22 cellular contexts compared by ENCODE assay signal in genomic region chr9:126752376-126752775, GRCh38. TPM values are rescaled to one million over a fixed set of nuclear protein-coding genes. Genes with fewer than 3 reads are reported as not detected.
DNase-seq lines count a peak whose midpoint lies in the region; ATAC-seq and TF ChIP-seq lines count a peak whose summit lies in the region.
"Had no signal": no experiment of that assay in that cellular context is flagged by ENCODE, and none has a peak within 500 bp of the region (broad histone marks: within the 10 kb centered on the region; RNA-seq: fewer than 3 reads in every experiment).

No MANE protein-coding gene starts in this region.

- H3K36me3 ChIP-seq in colonic mucosa (no peaks in the 10 kb centered on the region), prostate gland (no peaks in the 10 kb centered on the region), heart left ventricle (no peaks in the 10 kb centered on the region)
- H3K36me3 ChIP-seq: BE2C had no signal

- no peak overlapping the region for H3K27ac ChIP-seq in colonic mucosa
- H3K27ac ChIP-seq in prostate gland, result no peak overlapping the region
- no peak overlapping the region for H3K27ac ChIP-seq in heart left ventricle
- H3K27ac ChIP-seq: PC-9, SK-N-MC had no signal

- H3K9me3 ChIP-seq in colonic mucosa (no peaks in the 10 kb centered on the region), prostate gland (no peaks in the 10 kb centered on the region), heart left ventricle (no peaks in the 10 kb centered on the region)
- H3K9me3 ChIP-seq: BE2C had no signal

- TF ChIP-seq POLR2A in prostate gland (IDR thresholded peaks at IDR 0.05) (no peak), heart left ventricle (IDR thresholded peaks at IDR 0.05) (no peak)

- H3K4me1 ChIP-seq in colonic mucosa, result no peaks in the 10 kb centered on the region
- peaks cover 2% of the 10 kb centered on the region for H3K4me1 ChIP-seq in prostate gland (replicated peaks)
- H3K4me1 ChIP-seq in heart left ventricle, result no peaks in the 10 kb centered on the region
- H3K4me1 ChIP-seq: BE2C had no signal

- WGBS in prostate gland, result 37% methylated on average over 4 of the region's 4 CpGs
- 56 to 82% (median 71%) methylated on average over 4 of the region's 4 CpGs for WGBS in heart left ventricle, 4 donors

- in situ Hi-C loops in G401 (cut with HindIII; ENCODE audit: low sequenced_read_pairs), result no loop called here

- no peak for TF ChIP-seq EP300 in Ishikawa (IDR thresholded peaks at IDR 0.05; ENCODE audit: borderline replicate concordance)

- intact Hi-C loops in colonic mucosa (cut with DNase I), result no loop called here
- intact Hi-C loops in prostate gland (cut with DNase I), result no loop called here
- intact Hi-C loops in heart left ventricle (cut with DNase I), result no loop called here

- peaks cover 36% of the 10 kb centered on the region for H3K27me3 ChIP-seq in colonic mucosa
- peaks cover 2% of the 10 kb centered on the region for H3K27me3 ChIP-seq in prostate gland (replicated peaks; ENCODE audit: insufficient read depth)
- peaks cover 0 to 43% (median 7%) of the 10 kb centered on the region in 9 donors for H3K27me3 ChIP-seq in heart left ventricle
- H3K27me3 ChIP-seq: BE2C had no signal

- TF ChIP-seq CTCF in colonic mucosa (IDR thresholded peaks at IDR 0.05) (no peak), prostate gland (IDR thresholded peaks at IDR 0.05) (no peak), heart left ventricle (IDR thresholded peaks at IDR 0.05) (no peak)

- ATAC-seq in GM19452 (IDR thresholded peaks at IDR 0.05; ENCODE audit: unreplicated experiment), result no peak
- ATAC-seq in heart left ventricle, result no peak
- ATAC-seq: Right ventricle myocardium inferior had no signal

- no peak for TF ChIP-seq RAD21 in Ishikawa (IDR thresholded peaks at IDR 0.05; ENCODE audit: low read depth)

- peak; percentile 21 for DNase-seq in colonic mucosa
- peak; percentile 45 for DNase-seq in iPS-NIHi11 (ENCODE audit: low spot score)
- DNase-seq in prostate gland (ENCODE audit: low spot score), result peak; percentile 12
- DNase-seq in COLO668 (lab: John Stamatoyannopoulos, UW; ENCODE audit: unreplicated experiment), result no peak
- DNase-seq in G401 (ENCODE audit: low spot score), result no peak
- no peak for DNase-seq in heart left ventricle
- DNase-seq: BE2C; CD4-positive, alpha-beta memory T cell; DMS79 treated with DMSO at 0.1 percent for 48 hours; GDM1; H9; IMR-90; MV-4-11; NCI-H1436 treated with DMSO at 0.1 percent for 48 hours; NCI-H2227 treated with DMSO at 0.1 percent for 48 hours; NCI-H524 treated with DMSO at 0.1 percent for 48 hours; NK-92 treated with Interleukin-12 subunit alpha and Interleukin-12 subunit beta, amount 100 ng/mL, for 24 hours had no signal

- no peak overlapping the region for H3K9ac ChIP-seq in colonic mucosa (ENCODE audit: low read depth in 2 of 2, low read length in 2 of 2)

- no peak overlapping the region for H3K4me3 ChIP-seq in colonic mucosa
- H3K4me3 ChIP-seq in prostate gland, result no peak overlapping the region
- no peak overlapping the region for H3K4me3 ChIP-seq in heart left ventricle
- H3K4me3 ChIP-seq: PC-9, SK-N-MC had no signal

TF ChIP-seq in Ishikawa, 13 proteins besides CTCF, POLR2A, EP300 and RAD21:
- TF ChIP-seq TAF1 (IDR thresholded peaks at IDR 0.05; ENCODE audit: low read depth) (no peak), EGR1 (IDR thresholded peaks at IDR 0.05) (no peak), USF1 (IDR thresholded peaks at IDR 0.05) (0 out of 2 replicates have a peak, but pooled peaks have one; percentile 13), MAX (IDR thresholded peaks at IDR 0.05) (peak; percentile 60), YY1 (IDR thresholded peaks at IDR 0.05; ENCODE audit: low read depth) (no peak), NFIC (IDR thresholded peaks at IDR 0.05) (no peak)
TF ChIP-seq in Ishikawa: peak in this region for 2.

RNA-seq across cellular contexts. Expression of gene ZBTB43, which starts 52.5 kb away (rescaled TPM):
- total RNA-seq in colonic mucosa (10 to 100 TPM; 16.3 to 18.5 TPM), prostate gland (100 to 1,000 TPM in 1 of 2 donors, 10 to 100 TPM in 1; 30.0 to 118 TPM), heart left ventricle (10 to 100 TPM; 18.0 to 42.8 (median 36.2) TPM)
- total RNA-seq in G401 (2014; rRNA removed; shearing (Covaris generic)), result 3.5 and 4.3 TPM in 2 replicates
- 10 to 100 TPM; 10.7 to 18.5 TPM for polyA plus RNA-seq in heart left ventricle

Comparison
In these comparisons a context has a peak if more than half of its experiments do, and no peak if none do; other contexts are left out.
1. DNase-seq: peak in colonic mucosa (single experiment), iPS-NIHi11 (single experiment) and prostate gland (single experiment); none in COLO668 (single experiment), G401 (single experiment) and heart left ventricle (0 of 5).